28 cellular contexts compared by ENCODE assay signal in genomic region chr4:157270552-157270951, GRCh38. TPM values are rescaled to one million over a fixed set of nuclear protein-coding genes. Genes with fewer than 3 reads are reported as not detected.
"Had no signal": no experiment of that assay in that cellular context is flagged by ENCODE, and none has a peak within 500 bp of the region (broad histone marks: within the 10 kb centered on the region; RNA-seq: fewer than 3 reads in every experiment).

No MANE protein-coding gene starts in this region.

- ATAC-seq: Panc1, Right ventricle myocardium inferior, SK-N-SH treated with all-trans-retinoic acid at 6 μM for 48 hours had no signal

- H3K4me3 ChIP-seq: MG63, PC-9, SJCRH30, SK-N-MC had no signal

- H3K36me3 ChIP-seq: MG63, SJCRH30 had no signal

- H3K9me3 ChIP-seq: MG63, SJCRH30 had no signal

- DNase-seq: Kasumi-1, KG1, MG63, NCI-H1048, NCI-H1092 treated with DMSO at 0.1 percent for 48 hours, NCI-H1436, NCI-H1694, NCI-H187, NCI-H1930, NCI-H2081 treated with DMSO at 0.1 percent for 48 hours, NCI-H446, NCI-H510A treated with DMSO at 0.1 percent for 48 hours, NCI-H524 treated with DMSO at 0.1 percent for 48 hours, NCI-H526 treated with DMSO at 0.1 percent for 48 hours, NCI-H774, SHP77, SIG-M5, SJCRH30 had no signal

- H3K27me3 ChIP-seq: SJCRH30 had no signal

- H3K27ac ChIP-seq: PC-9, RWPE1, SJCRH30, SK-N-MC had no signal

RNA-seq across cellular contexts. Expression of gene GRIA2, which starts 50.0 kb away (rescaled TPM):
- total RNA-seq: M059J, NCI-H460, OCI-LY7, PC-9, Right ventricle myocardium inferior, RPMI7951 had no signal
